Comparison of ENCODE assay signal across 2 cellular contexts in genomic region chr16:2239231-2239675, GRCh38.
TF ChIP-seq lines count a peak whose summit lies in the region.

No MANE protein-coding gene starts in this region.

TF ChIP-seq in SK-N-SH, 30 proteins besides CTCF, POLR2A, EP300 and RAD21:
- TF ChIP-seq SIN3A (IDR thresholded peaks at IDR 0.05; ENCODE audit: borderline replicate concordance, low read depth, low read length) (no peak), JUND (IDR thresholded peaks at IDR 0.05) (peak; percentile 7; the same call in 1 of the 2 replicates), TAF1 (IDR thresholded peaks at IDR 0.05; ENCODE audit: borderline replicate concordance, low read depth, low read length) (no peak), ZBTB33 (IDR thresholded peaks at IDR 0.05; ENCODE audit: borderline replicate concordance, low read depth) (no peak), CHD2 (IDR thresholded peaks at IDR 0.05; ENCODE audit: low read length, partially characterized antibody) (no peak), RXRA (IDR thresholded peaks at IDR 0.05; ENCODE audit: borderline replicate concordance, low read depth) (no peak), NFIC (IDR thresholded peaks at IDR 0.05; ENCODE audit: borderline replicate concordance) (no peak)

TF ChIP-seq in SK-N-SH treated with all-trans-retinoic acid at 6 μM for 48 hours, 23 proteins besides CTCF, POLR2A, EP300 and RAD21:
- TF ChIP-seq CREB5 (CRISPR knock-in tag; IDR thresholded peaks at IDR 0.05; ENCODE audit: low read depth) (no peak), RARB (CRISPR knock-in tag; IDR thresholded peaks at IDR 0.05) (no peak), SNAI2 (CRISPR knock-in tag; IDR thresholded peaks at IDR 0.05) (no peak), POU6F1 (CRISPR knock-in tag; IDR thresholded peaks at IDR 0.05; ENCODE audit: borderline replicate concordance, low read depth) (no peak), CSDC2 (CRISPR knock-in tag; IDR thresholded peaks at IDR 0.05) (no peak), ISL1 (CRISPR knock-in tag; IDR thresholded peaks at IDR 0.05) (no peak), TSHZ2 (CRISPR knock-in tag; IDR thresholded peaks at IDR 0.05) (no peak), ZC3H10 (CRISPR knock-in tag; IDR thresholded peaks at IDR 0.05) (no peak)
- TF ChIP-seq, protein P1, sequence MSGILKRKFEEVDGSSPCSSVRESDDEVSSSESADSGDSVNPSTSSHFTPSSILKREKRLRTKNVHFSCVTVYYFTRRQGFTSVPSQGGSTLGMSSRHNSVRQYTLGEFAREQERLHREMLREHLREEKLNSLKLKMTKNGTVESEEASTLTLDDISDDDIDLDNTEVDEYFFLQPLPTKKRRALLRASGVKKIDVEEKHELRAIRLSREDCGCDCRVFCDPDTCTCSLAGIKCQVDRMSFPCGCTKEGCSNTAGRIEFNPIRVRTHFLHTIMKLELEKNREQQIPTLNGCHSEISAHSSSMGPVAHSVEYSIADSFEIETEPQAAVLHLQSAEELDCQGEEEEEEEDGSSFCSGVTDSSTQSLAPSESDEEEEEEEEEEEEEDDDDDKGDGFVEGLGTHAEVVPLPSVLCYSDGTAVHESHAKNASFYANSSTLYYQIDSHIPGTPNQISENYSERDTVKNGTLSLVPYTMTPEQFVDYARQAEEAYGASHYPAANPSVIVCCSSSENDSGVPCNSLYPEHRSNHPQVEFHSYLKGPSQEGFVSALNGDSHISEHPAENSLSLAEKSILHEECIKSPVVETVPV (CRISPR knock-in tag; IDR thresholded peaks at IDR 0.05): no peak
